21 cellular contexts compared by ENCODE assay signal in genomic region chrX:132120913-132121312, GRCh38. TPM values are rescaled to one million over a fixed set of nuclear protein-coding genes. Genes with fewer than 3 reads are reported as not detected.
"Had no signal": no experiment of that assay in that cellular context is flagged by ENCODE, and none has a peak within 500 bp of the region (broad histone marks: within the 10 kb centered on the region; RNA-seq: fewer than 3 reads in every experiment).

No MANE protein-coding gene starts in this region.

- H3K27me3 ChIP-seq: cardiac muscle cell, MG63 had no signal

- H3K27ac Mint-ChIP-seq: activated CD8-positive, alpha-beta T cell treated with anti-CD3 and anti-CD28 coated beads, Interleukin-2, amount 10 ng/mL, durations not matched to agents 7 days and 5 days; T-helper 1 cell treated with Interleukin-12 subunit alpha and Interleukin-12 subunit beta and Interleukin-4 antibody, amounts not matched to agents 30 μg/mL and 1 μg/mL, for 36 hours; WTC11 had no signal

- H3K9me3 ChIP-seq: MG63 had no signal

- DNase-seq: activated CD4-positive, alpha-beta T cell treated with anti-CD3 and anti-CD28 coated beads for 48 hours; activated CD4-positive, alpha-beta T cell treated with anti-CD3 and anti-CD28 coated beads, Interleukin-2, amount 50 U/mL, for 4 hours; activated CD4-positive, CD25-positive, alpha-beta regulatory T cell treated with anti-CD3 and anti-CD28 coated beads, Interleukin-2, amount 50 U/mL, for 72 hours; activated CD8-positive, alpha-beta memory T cell treated with anti-CD3 and anti-CD28 coated beads, Interleukin-2, amount 50 U/mL, for 48 hours; activated CD8-positive, alpha-beta T cell treated with anti-CD3 and anti-CD28 coated beads, Interleukin-2, amount 10 ng/mL, durations not matched to agents 7 days and 5 days; activated naive CD4-positive, alpha-beta T cell treated with anti-CD3 and anti-CD28 coated beads, Interleukin-2, amount 50 U/mL, for 16 hours; activated T-cell treated with anti-CD3 and anti-CD28 coated beads, Interleukin-2, amount 50 U/mL, for 1 hour; aorta; MG63; MV-4-11; NCI-H1092 treated with DMSO at 0.1 percent for 48 hours; NCI-H1417 treated with DMSO at 0.1 percent for 48 hours; NCI-H1694 treated with DMSO at 0.1 percent for 48 hours; NCI-H2081; NCI-H510A treated with DMSO at 0.1 percent for 48 hours; NCI-H69; SHP77 treated with DMSO at 0.1 percent for 48 hours had no signal

- H3K4me2 ChIP-seq: KMS-11 had no signal

- H3K27ac ChIP-seq: cardiac muscle cell, KMS-11 had no signal

- H3K4me3 ChIP-seq: cardiac muscle cell, MG63 had no signal

- H3K4me3 Mint-ChIP-seq: activated CD8-positive, alpha-beta T cell treated with anti-CD3 and anti-CD28 coated beads, Interleukin-2, amount 10 ng/mL, durations not matched to agents 7 days and 5 days; T-helper 1 cell treated with Interleukin-12 subunit alpha and Interleukin-12 subunit beta and Interleukin-4 antibody, amounts not matched to agents 30 μg/mL and 1 μg/mL, for 36 hours; WTC11 had no signal

- H3K36me3 ChIP-seq: cardiac muscle cell, MG63 had no signal

- H3K9me3 Mint-ChIP-seq: T-helper 1 cell treated with Interleukin-12 subunit alpha and Interleukin-12 subunit beta and Interleukin-4 antibody, amounts not matched to agents 30 μg/mL and 1 μg/mL, for 36 hours; WTC11 had no signal

- H3K36me3 Mint-ChIP-seq: WTC11 had no signal

- H3K9ac ChIP-seq: KMS-11 had no signal

RNA-seq across cellular contexts. Expression of gene FRMD7, which starts 6.9 kb away (rescaled TPM):
- total RNA-seq: activated CD8-positive, alpha-beta T cell treated with anti-CD3 and anti-CD28 coated beads, Interleukin-2, amount 10 ng/mL, durations not matched to agents 7 days and 5 days; cardiac muscle cell; WTC11 had no signal
- polyA plus RNA-seq: cardiac muscle cell had no signal
